In genomic region chr20:25049261-25050060, GRCh38 we compare ENCODE assay signal across 1 cellular context.
TF ChIP-seq lines count a peak whose summit lies in the region.

No MANE protein-coding gene starts in this region.

TF ChIP-seq in HepG2, 621 proteins besides CTCF, POLR2A, EP300 and RAD21:
- TF ChIP-seq ZKSCAN5 (CRISPR knock-in tag; IDR thresholded peaks at IDR 0.05) (no peak), RNF219 (CRISPR knock-in tag; IDR thresholded peaks at IDR 0.05) (no peak), ZNF263 (CRISPR knock-in tag; IDR thresholded peaks at IDR 0.05) (0 out of 2 replicates have a peak, but pooled peaks have one; percentile 19), ZNF768 (CRISPR knock-in tag; IDR thresholded peaks at IDR 0.05) (peak; percentile 96), PITX1 (CRISPR knock-in tag; IDR thresholded peaks at IDR 0.05) (no peak)
